In the genomic region with DNA sequence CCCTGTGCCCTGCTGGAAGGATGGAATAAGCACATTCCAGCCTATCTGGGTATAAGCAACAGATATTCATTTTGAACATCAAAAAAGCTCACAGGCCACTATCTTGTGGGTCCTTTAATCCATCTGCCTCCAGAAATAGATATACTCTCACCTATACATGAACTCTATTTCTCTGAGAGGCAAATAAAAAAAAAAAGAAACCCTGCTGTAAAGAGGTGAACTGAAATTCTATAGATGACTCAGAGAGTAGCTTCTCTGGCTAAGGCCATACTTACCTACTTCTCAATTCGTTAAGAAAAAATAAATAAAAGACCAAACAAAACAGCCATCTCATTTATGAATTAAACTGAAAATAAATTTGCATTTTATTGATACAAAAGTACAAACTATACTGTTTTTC, we compare ENCODE assay signal across 15 cellular contexts.
DNase-seq lines count a peak whose midpoint lies in the region; ATAC-seq and TF ChIP-seq lines count a peak whose summit lies in the region.
"Had no signal": no experiment of that assay in that cellular context is flagged by ENCODE, and none has a peak within 500 bp of the region (broad histone marks: within the 10 kb centered on the region; RNA-seq: fewer than 3 reads in every experiment).

No MANE protein-coding gene starts in this region.

- no peaks in the 10 kb centered on the region for H3K9me2 ChIP-seq in SK-N-SH

- no peaks in the 10 kb centered on the region for H3K4me1 ChIP-seq in SK-N-SH (ENCODE audit: control insufficient read depth in 1 of 2, insufficient read depth in 2 of 2, low read depth in 1 of 2, low read length in 1 of 2)
- H3K4me1 ChIP-seq: spleen had no signal

- DNase-seq in iPS-NIHi7 (ENCODE audit: extremely low spot score) (peak; percentile 0), brain microvascular endothelial cell (no peak), SK-N-SH (no peak), NCI-H2227 (lab: John Stamatoyannopoulos, UW; ENCODE audit: unreplicated experiment) (no peak), H4 (ENCODE audit: low spot score) (no peak)
- DNase-seq: activated CD4-positive, alpha-beta T cell treated with anti-CD3 and anti-CD28 coated beads for 1 hour; activated T-cell treated with anti-CD3 and anti-CD28 coated beads, Interleukin-2, amount 50 U/mL, for 72 hours; CD4-positive, alpha-beta memory T cell; GM23248; midbrain; ovary; spleen had no signal

- TF ChIP-seq EP300 in SK-N-SH (IDR thresholded peaks at IDR 0.05; ENCODE audit: borderline replicate concordance in 1 of 2, low read depth in 1 of 2, low read length in 1 of 2), result no peak

- H3K36me3 ChIP-seq in brain microvascular endothelial cell (replicated peaks) (no peaks in the 10 kb centered on the region), SK-N-SH (replicated peaks in 1 of 2; ENCODE audit: control insufficient read depth in 1 of 2, insufficient read depth in 2 of 2, low read length in 1 of 2) (no peaks in the 10 kb centered on the region)
- H3K36me3 ChIP-seq: ovary had no signal

- no peaks in the 10 kb centered on the region for H3K79me2 ChIP-seq in SK-N-SH (ENCODE audit: insufficient read depth)

- H2AFZ ChIP-seq in SK-N-SH (ENCODE audit: low read depth), result no peak overlapping the region
- H2AFZ ChIP-seq: GM23248 had no signal

- H3K4me3 ChIP-seq in brain microvascular endothelial cell (ENCODE audit: low read depth, low read length) (no peak overlapping the region), SK-N-SH (ENCODE audit: low read depth in 2 of 2, low read length in 1 of 2) (no peak overlapping the region)
- H3K4me3 ChIP-seq: GM23248, ovary, spleen had no signal

- H3K4me2 ChIP-seq in SK-N-SH, result no peak overlapping the region

- H3K27ac ChIP-seq in brain microvascular endothelial cell (no peak overlapping the region), SK-N-SH (ENCODE audit: low read depth in 2 of 2, low read length in 1 of 2) (no peak overlapping the region)
- H3K27ac ChIP-seq: GM23248, ovary, spleen had no signal

- H3F3A ChIP-seq in SK-N-SH (replicated peaks; ENCODE audit: insufficient read depth), result no peaks in the 10 kb centered on the region

- H3K27me3 ChIP-seq in brain microvascular endothelial cell (replicated peaks) (no peaks in the 10 kb centered on the region), SK-N-SH (ENCODE audit: insufficient read depth) (no peaks in the 10 kb centered on the region)
- H3K27me3 ChIP-seq: ovary, spleen had no signal

- no peaks in the 10 kb centered on the region for H4K20me1 ChIP-seq in SK-N-SH (ENCODE audit: insufficient read depth)

- POLR2A ChIA-PET in SK-N-SH (lab: Yijun Ruan, JAX), result no interaction called here

- CTCF ChIA-PET in SK-N-SH (lab: Yijun Ruan, JAX), result no interaction called here

- in situ Hi-C loops in brain microvascular endothelial cell (cut with HindIII; ENCODE audit: low pct_ligation_motif_present, low sequenced_read_pairs), result no loop called here

- 0% methylated on average over 1 of the region's 1 CpG for WGBS in SK-N-SH (ENCODE audit: low lambda C conversion rate)

- H3K9me3 ChIP-seq in SK-N-SH, result no peaks in the 10 kb centered on the region
- H3K9me3 ChIP-seq: ovary had no signal

- ATAC-seq in GM18870 (IDR thresholded peaks at IDR 0.05; ENCODE audit: unreplicated experiment), result peak; percentile 84
- ATAC-seq in GM21515 (IDR thresholded peaks at IDR 0.05; ENCODE audit: unreplicated experiment), result peak; percentile 90
- ATAC-seq in HG03039 (IDR thresholded peaks at IDR 0.05; ENCODE audit: unreplicated experiment), result peak; percentile 72

- H3K9ac ChIP-seq in SK-N-SH, result no peak overlapping the region
- H3K9ac ChIP-seq: GM23248 had no signal

- no peak for TF ChIP-seq CTCF in brain microvascular endothelial cell (IDR thresholded peaks at IDR 0.05; ENCODE audit: low read depth, low read length, missing control alignments)
- no peak for TF ChIP-seq CTCF in SK-N-SH (IDR thresholded peaks at IDR 0.05)

- no peak for TF ChIP-seq RAD21 in SK-N-SH (IDR thresholded peaks at IDR 0.05; ENCODE audit: low read length)

TF ChIP-seq in SK-N-SH, 30 proteins besides CTCF, POLR2A, EP300 and RAD21:
- TF ChIP-seq ZBTB33 (IDR thresholded peaks at IDR 0.05; ENCODE audit: borderline replicate concordance, low read depth), result no peak
TF ChIP-seq in SK-N-SH: peak in this region for 0.
